8 cellular contexts compared by ENCODE assay signal in genomic region chr1:227318003-227318851, GRCh38. TPM values are rescaled to one million over a fixed set of nuclear protein-coding genes. Genes with fewer than 3 reads are reported as not detected.
DNase-seq lines count a peak whose midpoint lies in the region; ATAC-seq and TF ChIP-seq lines count a peak whose summit lies in the region.

A gene with protein sequence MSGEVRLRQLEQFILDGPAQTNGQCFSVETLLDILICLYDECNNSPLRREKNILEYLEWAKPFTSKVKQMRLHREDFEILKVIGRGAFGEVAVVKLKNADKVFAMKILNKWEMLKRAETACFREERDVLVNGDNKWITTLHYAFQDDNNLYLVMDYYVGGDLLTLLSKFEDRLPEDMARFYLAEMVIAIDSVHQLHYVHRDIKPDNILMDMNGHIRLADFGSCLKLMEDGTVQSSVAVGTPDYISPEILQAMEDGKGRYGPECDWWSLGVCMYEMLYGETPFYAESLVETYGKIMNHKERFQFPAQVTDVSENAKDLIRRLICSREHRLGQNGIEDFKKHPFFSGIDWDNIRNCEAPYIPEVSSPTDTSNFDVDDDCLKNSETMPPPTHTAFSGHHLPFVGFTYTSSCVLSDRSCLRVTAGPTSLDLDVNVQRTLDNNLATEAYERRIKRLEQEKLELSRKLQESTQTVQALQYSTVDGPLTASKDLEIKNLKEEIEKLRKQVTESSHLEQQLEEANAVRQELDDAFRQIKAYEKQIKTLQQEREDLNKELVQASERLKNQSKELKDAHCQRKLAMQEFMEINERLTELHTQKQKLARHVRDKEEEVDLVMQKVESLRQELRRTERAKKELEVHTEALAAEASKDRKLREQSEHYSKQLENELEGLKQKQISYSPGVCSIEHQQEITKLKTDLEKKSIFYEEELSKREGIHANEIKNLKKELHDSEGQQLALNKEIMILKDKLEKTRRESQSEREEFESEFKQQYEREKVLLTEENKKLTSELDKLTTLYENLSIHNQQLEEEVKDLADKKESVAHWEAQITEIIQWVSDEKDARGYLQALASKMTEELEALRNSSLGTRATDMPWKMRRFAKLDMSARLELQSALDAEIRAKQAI (N-terminal part only) (minus strand): TSS chr1:227318492. CDS start chr1:227317182, 1,310 bp downstream.

- peaks cover 0 to 32% (median 15%) of the 10 kb centered on the region in 9 donors for H3K4me1 ChIP-seq in heart right ventricle
- H3K4me1 ChIP-seq in ovary (ENCODE audit: insufficient read depth) = no peaks in the 10 kb centered on the region

- ATAC-seq in GM18861 (IDR thresholded peaks at IDR 0.05; ENCODE audit: unreplicated experiment) (peak; percentile 30), heart right ventricle (peak; percentile 90 to 95 (median 93)), GM21526 (IDR thresholded peaks at IDR 0.05; ENCODE audit: low FRiP score, unreplicated experiment) (no peak)

- TF ChIP-seq EP300 in ovary (IDR thresholded peaks at IDR 0.05) = no peak

- H3K27ac ChIP-seq in 22Rv1 (peak within 1 kb of the TSS; percentile 82), angular gyrus (ENCODE audit: low read depth, low read length) (peak within 1 kb of the TSS; percentile 97), heart right ventricle (peak within 1 kb of the TSS; percentile 90 to 99 (median 98)), ovary (peak within 1 kb of the TSS; percentile 97 to 98)

- DNase-seq in HuH-7 (ENCODE audit: low spot score) (peak; percentile 89), SIG-M5 (lab: John Stamatoyannopoulos, UW) (peak; percentile 38), heart right ventricle (peak; percentile 87 to 91), ovary (peak; percentile 80 to 89 (median 84))

- peak; percentile 27 for TF ChIP-seq POLR2A in ovary (IDR thresholded peaks at IDR 0.05)

- H3K36me3 ChIP-seq in heart right ventricle (no peaks in the 10 kb centered on the region), ovary (no peaks in the 10 kb centered on the region)

- H3K9me3 ChIP-seq in heart right ventricle = no peaks in the 10 kb centered on the region
- no peaks in the 10 kb centered on the region for H3K9me3 ChIP-seq in ovary

- intact Hi-C loops in heart right ventricle (cut with DNase I) = loop anchor here in 8 of 10 donors (2.0 to 10.0 kb wide), 12 partner anchors 33 to 181 kb away; no protein-coding TSS in a partner anchor
- intact Hi-C loops in ovary (cut with DNase I) = loop anchor here in 1 of 4 donors (5.0 kb wide), 1 partner anchor 406 kb away; no protein-coding TSS in a partner anchor

- H3K27me3 ChIP-seq in heart right ventricle (peaks cover 0 to 29% (median 0%) of the 10 kb centered on the region in 7 donors), ovary (no peaks in the 10 kb centered on the region)

- peak within 1 kb of the TSS; percentile 78 to 96 (median 86) for H3K4me3 ChIP-seq in heart right ventricle
- H3K4me3 ChIP-seq in ovary = peak within 1 kb of the TSS; percentile 85

- 0% methylated on average over 64 to 100 of the region's 100 CpGs for WGBS in heart right ventricle, 2 donors
- WGBS in ovary, 3 donors = 0 to 1% (median 0%) methylated on average over 56 to 100 of the region's 100 CpGs

- no peak for TF ChIP-seq CTCF in 22Rv1 (IDR thresholded peaks at IDR 0.05)
- no peak for TF ChIP-seq CTCF in heart right ventricle (IDR thresholded peaks at IDR 0.05)
- no peak for TF ChIP-seq CTCF in ovary (IDR thresholded peaks at IDR 0.05)

RNA-seq across cellular contexts. Expression of the gene that starts here (rescaled TPM):
- total RNA-seq in heart right ventricle (10 to 100 TPM; 22.2 to 39.5 (median 31.8) TPM), ovary (10 to 100 TPM; 32.9 to 56.2 (median 40.8) TPM)
- polyA plus RNA-seq in heart right ventricle (10 to 100 TPM in 1 of 2 donors, 1 to 10 TPM in 1; 8.6 to 13.3 TPM), ovary (10 to 100 TPM; 11.1 to 20.2 TPM)

Comparison
In these comparisons a context has a peak if more than half of its experiments do, and no peak if none do; other contexts are left out.
1. DNase-seq: peak in every context shown above with its lines; median percentile 89 in HuH-7; 89 in heart right ventricle; 84 in ovary; 38 in SIG-M5.